In genomic region chr16:4202615-4203014, GRCh38 we compare ENCODE assay signal across 24 cellular contexts. TPM values are rescaled to one million over a fixed set of nuclear protein-coding genes. Genes with fewer than 3 reads are reported as not detected.
DNase-seq lines count a peak whose midpoint lies in the region; ATAC-seq and TF ChIP-seq lines count a peak whose summit lies in the region.
"Had no signal": no experiment of that assay in that cellular context is flagged by ENCODE, and none has a peak within 500 bp of the region (broad histone marks: within the 10 kb centered on the region; RNA-seq: fewer than 3 reads in every experiment).

No MANE protein-coding gene starts in this region.

- H3K4me1 Mint-ChIP-seq in activated T-cell treated with anti-CD3 and anti-CD28 coated beads, Interleukin-2, amount 50 U/mL, for 24 hours (ENCODE audit: low read depth): peaks cover 12% of the 10 kb centered on the region

- peaks cover 0 to 19% (median 0%) of the 10 kb centered on the region in 3 experiments for H3K27me3 ChIP-seq in neuronal stem cell (ENCODE audit: control insufficient read depth in 3 of 3, insufficient read depth in 3 of 3, low read depth in 1 of 3, low read length in 3 of 3)
- H3K27me3 ChIP-seq in psoas muscle (ENCODE audit: insufficient read depth in 3 of 3, low read length in 2 of 3): no peaks in the 10 kb centered on the region
- H3K27me3 ChIP-seq: BE2C, BLaER1 had no signal

- no peak overlapping the region for H3K4me3 ChIP-seq in neuronal stem cell (ENCODE audit: low read length in 2 of 2)
- no peak overlapping the region for H3K4me3 ChIP-seq in psoas muscle
- H3K4me3 ChIP-seq: BLaER1, GM12878 had no signal

- H3K23ac ChIP-seq in neuronal stem cell (ENCODE audit: low read depth, low read length, poor library complexity): no peak overlapping the region

- H3K14ac ChIP-seq in neuronal stem cell (ENCODE audit: low read length): no peak overlapping the region

- H4K8ac ChIP-seq in neuronal stem cell (ENCODE audit: low read depth, low read length): no peak overlapping the region

- H3K27me3 Mint-ChIP-seq in activated T-cell treated with anti-CD3 and anti-CD28 coated beads, Interleukin-2, amount 50 U/mL, for 24 hours: peaks cover 6% of the 10 kb centered on the region

- ATAC-seq in psoas muscle (no peak), GM18498 (IDR thresholded peaks at IDR 0.05; ENCODE audit: unreplicated experiment) (no peak)
- ATAC-seq: GM12878 had no signal

- peaks cover 0 to 2% of the 10 kb centered on the region in 2 donors for H3K9me3 ChIP-seq in neuronal stem cell (replicated peaks in 1 of 2; ENCODE audit: control insufficient read depth in 2 of 2, insufficient read depth in 1 of 2, low read depth in 1 of 2, low read length in 2 of 2)
- H3K9me3 ChIP-seq in psoas muscle: no peaks in the 10 kb centered on the region
- H3K9me3 ChIP-seq: BE2C, BLaER1 had no signal

- intact Hi-C loops in psoas muscle (cut with DNase I): loop anchor here (5.0 to 10.0 kb wide), 2 partner anchors 130 to 132 kb away; no protein-coding TSS in a partner anchor

- no peak overlapping the region for H3K18ac ChIP-seq in neuronal stem cell (ENCODE audit: low read length)

- H3K36me3 Mint-ChIP-seq in activated T-cell treated with anti-CD3 and anti-CD28 coated beads, Interleukin-2, amount 50 U/mL, for 24 hours (ENCODE audit: low read depth): no peaks in the 10 kb centered on the region
- H3K36me3 Mint-ChIP-seq: CD14-positive monocyte; CD4-positive, alpha-beta memory T cell; CD4-positive, CD25-positive, alpha-beta regulatory T cell; CD8-positive, alpha-beta memory T cell had no signal

- H3K4me2 ChIP-seq in neuronal stem cell (ENCODE audit: insufficient read depth, low read length, poor library complexity, severe bottlenecking): no peak overlapping the region
- H3K4me2 ChIP-seq: BLaER1 had no signal

- no peak overlapping the region for H2BK5ac ChIP-seq in neuronal stem cell (ENCODE audit: low read length)

- H3K27ac Mint-ChIP-seq in activated T-cell treated with anti-CD3 and anti-CD28 coated beads, Interleukin-2, amount 50 U/mL, for 24 hours: no peak overlapping the region

- TF ChIP-seq CTCF in psoas muscle (IDR thresholded peaks at IDR 0.05): no peak

- H3K79me1 ChIP-seq in neuronal stem cell (ENCODE audit: low read depth, low read length): no peaks in the 10 kb centered on the region

- WGBS in neuronal stem cell (ENCODE audit: extremely low coverage in 2 of 2, insufficient read length in 2 of 2, insufficient replicate concordance in 1 of 2), 2 donors: no CpG with 5 or more reads among the region's 7 CpGs
- WGBS in psoas muscle, 3 donors: 89 to 91% (median 90%) methylated on average over 7 of the region's 7 CpGs

- H3K4me1 ChIP-seq in neuronal stem cell (ENCODE audit: control insufficient read depth in 2 of 2, insufficient read depth in 1 of 2, low read depth in 1 of 2, low read length in 2 of 2) (peaks cover 0 to 4% of the 10 kb centered on the region in 2 donors), psoas muscle (peaks cover 41% of the 10 kb centered on the region)

- H2AFZ ChIP-seq in neuronal stem cell (ENCODE audit: low read length): no peak overlapping the region

- H2AK5ac ChIP-seq in neuronal stem cell (ENCODE audit: low read depth, low read length): peak overlapping the region; percentile 5

- H2BK120ac ChIP-seq in neuronal stem cell (ENCODE audit: low read depth, low read length): no peak overlapping the region

- no peak overlapping the region for H3K4me3 Mint-ChIP-seq in activated T-cell treated with anti-CD3 and anti-CD28 coated beads, Interleukin-2, amount 50 U/mL, for 24 hours
- H3K4me3 Mint-ChIP-seq: CD14-positive monocyte; CD4-positive, alpha-beta memory T cell; CD4-positive, CD25-positive, alpha-beta regulatory T cell; CD8-positive, alpha-beta memory T cell had no signal

- DNase-seq in neuronal stem cell (ENCODE audit: low spot score) (no peak), psoas muscle (no peak), HPDE6-E6E7 (ENCODE audit: extremely low spot score) (no peak)
- DNase-seq in activated T-cell treated with anti-CD3 and anti-CD28 coated beads, Interleukin-2, amount 50 U/mL, for 24 hours: no peak
- DNase-seq: 8988T; ACHN; BE2C; C1 segment of cervical spinal cord; CD4-positive, alpha-beta memory T cell; CD4-positive, CD25-positive, alpha-beta regulatory T cell; CD8-positive, alpha-beta memory T cell; COR-L47; DMS 273 treated with DMSO at 0.1 percent for 48 hours; DMS153; DMS53; DMS79; DND-41; EL; GDM1 had no signal

- no peak overlapping the region for H3K4ac ChIP-seq in neuronal stem cell (ENCODE audit: low read length)

- H3K36me3 ChIP-seq in neuronal stem cell (replicated peaks in 1 of 2; ENCODE audit: control insufficient read depth in 2 of 2, insufficient read depth in 2 of 2, low read length in 2 of 2) (no peaks in the 10 kb centered on the region), psoas muscle (ENCODE audit: insufficient read depth in 1 of 2, low read depth in 1 of 2) (peaks cover 5 to 79% of the 10 kb centered on the region in 2 donors)
- H3K36me3 ChIP-seq: BE2C, BLaER1 had no signal

- H3K9me3 Mint-ChIP-seq in activated T-cell treated with anti-CD3 and anti-CD28 coated beads, Interleukin-2, amount 50 U/mL, for 24 hours: no peaks in the 10 kb centered on the region
- H3K9me3 Mint-ChIP-seq: CD14-positive monocyte; CD4-positive, alpha-beta memory T cell; CD4-positive, CD25-positive, alpha-beta regulatory T cell had no signal

- H3K9ac ChIP-seq in neuronal stem cell (ENCODE audit: low read depth, low read length, poor library complexity): no peak overlapping the region
- H3K9ac ChIP-seq: BLaER1 had no signal

- no peak overlapping the region for H3K27ac ChIP-seq in neuronal stem cell (replicated peaks; ENCODE audit: low read length)
- peak overlapping the region; percentile 82 for H3K27ac ChIP-seq in psoas muscle
- H3K27ac ChIP-seq: BLaER1 had no signal

- no peak overlapping the region for H2BK15ac ChIP-seq in neuronal stem cell (ENCODE audit: low read length)

- H2BK12ac ChIP-seq in neuronal stem cell (ENCODE audit: low read length): no peak overlapping the region

- H4K91ac ChIP-seq in neuronal stem cell (ENCODE audit: low read depth, low read length, poor library complexity): no peak overlapping the region

RNA-seq across cellular contexts. Expression of gene SRL, which starts 39.3 kb away (rescaled TPM):
- 0.04 TPM for polyA plus RNA-seq in neuronal stem cell (2013, experiment 1 of 2)
- polyA plus RNA-seq in neuronal stem cell (2013, experiment 2 of 2): 0.04 TPM
- total RNA-seq in psoas muscle: 100 to 1,000 TPM; 305 to 552 (median 476) TPM
- 100 to 1,000 TPM; 196 to 276 (median 206) TPM for polyA plus RNA-seq in psoas muscle
- total RNA-seq: CD4-positive, alpha-beta memory T cell; CD4-positive, CD25-positive, alpha-beta regulatory T cell; CD8-positive, alpha-beta memory T cell; Daoy; GM12878 had no signal
- polyA plus RNA-seq: CD14-positive monocyte; CD4-positive, alpha-beta memory T cell; CD4-positive, CD25-positive, alpha-beta regulatory T cell; CD8-positive, alpha-beta memory T cell; GM12878 had no signal
